Comparison of ENCODE assay signal across 10 cellular contexts in genomic region chr6:12608016-12608860, GRCh38.
DNase-seq lines count a peak whose midpoint lies in the region; ATAC-seq, FAIRE-seq and TF ChIP-seq lines count a peak whose summit lies in the region.
"Had no signal": no experiment of that assay in that cellular context is flagged by ENCODE, and none has a peak within 500 bp of the region (broad histone marks: within the 10 kb centered on the region; RNA-seq: fewer than 3 reads in every experiment).

No MANE protein-coding gene starts in this region.

- H3K4me1 Mint-ChIP-seq in activated CD4-positive, alpha-beta T cell treated with anti-CD3 and anti-CD28 coated beads, Interleukin-2, amount 10 ng/mL, durations not matched to agents 24 days and 14 days, result peaks cover 13% of the 10 kb centered on the region

- no peaks in the 10 kb centered on the region for H3K9me3 ChIP-seq in ovary
- H3K9me3 ChIP-seq in gastroesophageal sphincter, result no peaks in the 10 kb centered on the region

- no peaks in the 10 kb centered on the region for H3K36me3 Mint-ChIP-seq in activated CD4-positive, alpha-beta T cell treated with anti-CD3 and anti-CD28 coated beads, Interleukin-2, amount 10 ng/mL, durations not matched to agents 24 days and 14 days (ENCODE audit: low read depth)

- H3K27me3 Mint-ChIP-seq in activated CD4-positive, alpha-beta T cell treated with anti-CD3 and anti-CD28 coated beads, Interleukin-2, amount 10 ng/mL, durations not matched to agents 24 days and 14 days, result peaks cover 14% of the 10 kb centered on the region

- H3K27ac Mint-ChIP-seq in activated CD4-positive, alpha-beta T cell treated with anti-CD3 and anti-CD28 coated beads, Interleukin-2, amount 10 ng/mL, durations not matched to agents 24 days and 14 days, result no peak overlapping the region
- H3K27ac Mint-ChIP-seq: T-helper 1 cell treated with Interleukin-12 subunit alpha and Interleukin-12 subunit beta and Interleukin-4 antibody, amounts not matched to agents 30 μg/mL and 1 μg/mL, for 36 hours had no signal

- H3K4me3 ChIP-seq in ovary (no peak overlapping the region), gastroesophageal sphincter (no peak overlapping the region)

- H3K4me3 Mint-ChIP-seq in activated CD4-positive, alpha-beta T cell treated with anti-CD3 and anti-CD28 coated beads, Interleukin-2, amount 10 ng/mL, durations not matched to agents 24 days and 14 days, result no peak overlapping the region
- H3K4me3 Mint-ChIP-seq: T-helper 1 cell treated with Interleukin-12 subunit alpha and Interleukin-12 subunit beta and Interleukin-4 antibody, amounts not matched to agents 30 μg/mL and 1 μg/mL, for 36 hours had no signal

- 17 to 30% (median 17%) methylated on average over 8 of the region's 8 CpGs for WGBS in ovary, 3 donors
- WGBS in gastroesophageal sphincter (ENCODE audit: low coverage in 1 of 2), 2 donors, result 46 to 58% methylated on average over 8 of the region's 8 CpGs

- intact Hi-C loops in activated CD4-positive, alpha-beta T cell treated with anti-CD3 and anti-CD28 coated beads, Interleukin-2, amount 10 ng/mL, durations not matched to agents 24 days and 14 days (cut with micrococcal nuclease), result loop anchor here (5.0 kb wide), 1 partner anchor 906 kb away; no protein-coding TSS in a partner anchor
- intact Hi-C loops in ovary (cut with DNase I), result loop anchor here in 2 of 4 donors (10.0 kb wide), 3 partner anchors 313 to 1023 kb away; partner anchors contain the start of gene EDN1 (in 1 of the 2)

- TF ChIP-seq POLR2A in ovary (IDR thresholded peaks at IDR 0.05) (no peak), gastroesophageal sphincter (IDR thresholded peaks at IDR 0.05) (no peak)

- TF ChIP-seq EP300 in ovary (IDR thresholded peaks at IDR 0.05) (no peak), gastroesophageal sphincter (IDR thresholded peaks at IDR 0.05) (no peak)

- no peak for FAIRE-seq in urothelium cell line (lab: Jason Lieb, UNC)
- FAIRE-seq: A204.1 had no signal

- no peak for TF ChIP-seq CTCF in ovary (IDR thresholded peaks at IDR 0.05)
- TF ChIP-seq CTCF in gastroesophageal sphincter (IDR thresholded peaks at IDR 0.05), result no peak

- ATAC-seq in HG03097 (IDR thresholded peaks at IDR 0.05; ENCODE audit: low FRiP score, unreplicated experiment), result peak; percentile 56
- no peak for ATAC-seq in gastroesophageal sphincter

- no peaks in the 10 kb centered on the region for H3K9me3 Mint-ChIP-seq in activated CD4-positive, alpha-beta T cell treated with anti-CD3 and anti-CD28 coated beads, Interleukin-2, amount 10 ng/mL, durations not matched to agents 24 days and 14 days
- H3K9me3 Mint-ChIP-seq: T-helper 1 cell treated with Interleukin-12 subunit alpha and Interleukin-12 subunit beta and Interleukin-4 antibody, amounts not matched to agents 30 μg/mL and 1 μg/mL, for 36 hours had no signal

- H3K27me3 ChIP-seq in ovary (no peaks in the 10 kb centered on the region), gastroesophageal sphincter (peaks cover 18% of the 10 kb centered on the region)

- peaks cover 1% of the 10 kb centered on the region for H3K4me1 ChIP-seq in ovary (ENCODE audit: insufficient read depth)
- no peaks in the 10 kb centered on the region for H3K4me1 ChIP-seq in gastroesophageal sphincter

- DNase-seq in activated CD4-positive, alpha-beta T cell treated with anti-CD3 and anti-CD28 coated beads, Interleukin-2, amount 10 ng/mL, durations not matched to agents 24 days and 14 days, result peak; percentile 52
- no peak for DNase-seq in activated CD4-positive, alpha-beta T cell treated with anti-CD3 and anti-CD28 coated beads for 1 hour
- DNase-seq in SKM-1 (lab: John Stamatoyannopoulos, UW; ENCODE audit: unreplicated experiment), result peak; percentile 71
- peak; percentile 29 for DNase-seq in urothelium cell line (ENCODE audit: low spot score)
- no peak for DNase-seq in activated T-cell treated with anti-CD3 and anti-CD28 coated beads, Interleukin-2, amount 50 U/mL, for 48 hours
- no peak for DNase-seq in ovary

- H3K27ac ChIP-seq in ovary, result no peak overlapping the region
- H3K27ac ChIP-seq in gastroesophageal sphincter, result no peak overlapping the region

- H3K36me3 ChIP-seq in ovary (no peaks in the 10 kb centered on the region), gastroesophageal sphincter (no peaks in the 10 kb centered on the region)

Comparison
In these comparisons a context has a peak if more than half of its experiments do, and no peak if none do; other contexts are left out.
1. DNase-seq: peak in activated CD4-positive, alpha-beta T cell treated with anti-CD3 and anti-CD28 coated beads, Interleukin-2, amount 10 ng/mL, durations not matched to agents 24 days and 14 days (single experiment), SKM-1 (single experiment) and urothelium cell line (single experiment); none in activated CD4-positive, alpha-beta T cell treated with anti-CD3 and anti-CD28 coated beads for 1 hour (single experiment), activated T-cell treated with anti-CD3 and anti-CD28 coated beads, Interleukin-2, amount 50 U/mL, for 48 hours (0 of 2) and ovary (0 of 5).